In the genomic region with DNA sequence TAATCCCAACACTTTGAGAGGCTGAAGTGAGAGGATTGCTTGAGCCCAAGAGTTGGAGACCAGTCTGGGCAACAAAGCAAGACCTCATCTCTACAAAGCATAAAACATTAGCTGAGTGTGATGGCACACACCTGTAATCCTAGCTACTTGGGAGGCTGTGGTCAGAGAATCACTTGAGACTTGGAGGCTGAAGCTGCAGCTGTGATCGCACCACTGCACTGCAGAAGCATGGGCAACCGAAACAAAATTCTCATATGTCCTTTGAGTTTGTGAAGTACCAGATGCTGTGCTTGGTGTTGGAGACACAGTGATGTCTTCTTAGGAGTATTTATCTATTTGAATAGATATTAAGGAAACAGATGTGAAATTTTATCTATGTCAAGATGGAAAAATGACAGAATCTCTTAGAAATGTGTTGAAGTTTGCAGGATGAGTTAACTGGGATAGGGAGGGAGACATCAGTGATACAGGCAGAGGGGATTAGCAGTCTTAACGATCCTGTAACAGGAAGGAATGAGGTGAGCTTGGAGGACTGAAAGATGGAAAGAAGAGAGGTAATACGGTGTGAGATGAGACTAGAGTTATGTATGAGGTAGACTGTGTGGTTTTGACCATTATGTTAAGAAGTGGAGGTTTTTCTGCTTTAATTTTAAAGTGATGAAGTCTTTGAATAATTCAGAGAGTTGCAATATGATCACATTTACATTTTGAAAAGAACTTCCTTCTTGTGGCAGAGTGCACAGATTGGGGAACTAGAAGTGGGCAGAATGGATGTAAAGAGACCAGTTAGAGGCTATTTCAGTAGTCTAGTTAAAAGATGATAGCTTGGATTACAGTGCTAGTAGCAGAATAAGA, we compare ENCODE assay signal across 12 cellular contexts. TPM values are rescaled to one million over a fixed set of nuclear protein-coding genes. Genes with fewer than 3 reads are reported as not detected.
DNase-seq lines count a peak whose midpoint lies in the region; ATAC-seq, FAIRE-seq and TF ChIP-seq lines count a peak whose summit lies in the region.
"Had no signal": no experiment of that assay in that cellular context is flagged by ENCODE, and none has a peak within 500 bp of the region (broad histone marks: within the 10 kb centered on the region; RNA-seq: fewer than 3 reads in every experiment).

No MANE protein-coding gene starts in this region.

- no peaks in the 10 kb centered on the region for H3K9me3 Mint-ChIP-seq in HFFc6

- H3K79me2 ChIP-seq in keratinocyte (ENCODE audit: control insufficient read depth, insufficient read depth, low read length): peaks cover 80% of the 10 kb centered on the region

- no peak overlapping the region for H3K9ac ChIP-seq in keratinocyte (ENCODE audit: control insufficient read depth, extremely low read depth, insufficient read depth, low read length)

- H3K4me3 ChIP-seq in keratinocyte (ENCODE audit: control insufficient read depth in 2 of 3, extremely low read depth in 1 of 3, insufficient read depth in 2 of 3, low read depth in 1 of 3, low read length in 3 of 3): no peak overlapping the region
- no peak overlapping the region for H3K4me3 ChIP-seq in MG63
- H3K4me3 ChIP-seq: gastrocnemius medialis, prostate gland had no signal

- no peak overlapping the region for H2AFZ ChIP-seq in keratinocyte (ENCODE audit: control insufficient read depth, low read length)

- H3K27ac ChIP-seq in keratinocyte (ENCODE audit: control insufficient read depth, insufficient read depth, low read length): no peak overlapping the region
- H3K27ac ChIP-seq: prostate gland, VCaP had no signal

- FAIRE-seq in keratinocyte (lab: Jason Lieb, UNC): peak; percentile 39

- no peaks in the 10 kb centered on the region for H3K27me3 Mint-ChIP-seq in HFFc6 (ENCODE audit: insufficient read depth)

- DNase-seq in Kasumi-1 (lab: John Stamatoyannopoulos, UW) (peak; percentile 52 to 67), keratinocyte (ENCODE audit: low read depth, low spot score) (no peak), HFFc6 (no peak), MG63 (no peak)
- DNase-seq in activated T-cell treated with anti-CD3 and anti-CD28 coated beads, Interleukin-2, amount 50 U/mL, for 48 hours: no peak
- DNase-seq: gastrocnemius medialis; NK-92 treated with Interleukin-12 subunit alpha and Interleukin-12 subunit beta, amount 100 ng/mL, for 24 hours had no signal

- no peak overlapping the region for H3K4me2 ChIP-seq in keratinocyte (ENCODE audit: control insufficient read depth, extremely low read depth, insufficient read depth, low read depth, low read length)

- H3K36me3 Mint-ChIP-seq in HFFc6 (ENCODE audit: low read depth): no peaks in the 10 kb centered on the region

- peaks cover 3% of the 10 kb centered on the region for H3K9me1 ChIP-seq in keratinocyte (ENCODE audit: control insufficient read depth, extremely low read depth, insufficient read depth, low read length)

- no peaks in the 10 kb centered on the region for H3K4me1 ChIP-seq in keratinocyte (ENCODE audit: control insufficient read depth, extremely low read depth, insufficient read depth, low read length)
- H3K4me1 ChIP-seq: prostate gland had no signal

- H3K36me3 ChIP-seq in keratinocyte (ENCODE audit: control insufficient read depth in 2 of 2, extremely low read depth in 1 of 2, insufficient read depth in 2 of 2, low read length in 2 of 2) (no peaks in the 10 kb centered on the region), MG63 (peaks cover 5% of the 10 kb centered on the region; the same call in 1 of the 2 replicates)
- H3K36me3 ChIP-seq: gastrocnemius medialis, prostate gland had no signal

- peaks cover 8% of the 10 kb centered on the region for H4K20me1 ChIP-seq in keratinocyte (ENCODE audit: control insufficient read depth, extremely low read depth, insufficient read depth, low read length)

- no peak overlapping the region for H3K27ac Mint-ChIP-seq in HFFc6

- TF ChIP-seq CTCF in keratinocyte (optimal IDR thresholded peaks at IDR 0.05 in 1 of 3, IDR thresholded peaks at IDR 0.05 in 1 of 3, conservative IDR thresholded peaks at IDR 0.05 in 1 of 3; ENCODE audit: extremely low read depth in 1 of 3, insufficient read depth in 2 of 3, low read length in 3 of 3) (no peak), HFFc6 (IDR thresholded peaks at IDR 0.05) (no peak)

- H3K9me3 ChIP-seq in keratinocyte (ENCODE audit: control insufficient read depth, low read depth, low read length) (no peaks in the 10 kb centered on the region), MG63 (no peaks in the 10 kb centered on the region)
- H3K9me3 ChIP-seq: gastrocnemius medialis, prostate gland had no signal

- dilution Hi-C loops in keratinocyte (cut with MboI; ENCODE audit: extremely low pct_ligation_motif_present, low sequenced_read_pairs): no loop called here

- H3K4me1 Mint-ChIP-seq in HFFc6 (ENCODE audit: low read depth): peaks cover 23% of the 10 kb centered on the region

- ATAC-seq in GM18520 (IDR thresholded peaks at IDR 0.05; ENCODE audit: unreplicated experiment) (peak; percentile 27), GM21528 (IDR thresholded peaks at IDR 0.05; ENCODE audit: low FRiP score, unreplicated experiment) (peak; percentile 53), HG03095 (IDR thresholded peaks at IDR 0.05; ENCODE audit: unreplicated experiment) (no peak)
- ATAC-seq: gastrocnemius medialis had no signal

- H3K27me3 ChIP-seq in keratinocyte (ENCODE audit: control insufficient read depth, extremely low read depth, insufficient read depth, low read length) (no peaks in the 10 kb centered on the region), MG63 (no peaks in the 10 kb centered on the region)
- H3K27me3 ChIP-seq: gastrocnemius medialis had no signal

- H3K4me3 Mint-ChIP-seq in HFFc6: no peak overlapping the region

RNA-seq across cellular contexts. Expression of a gene that starts 40.1 kb away (rescaled TPM):
- polyA plus RNA-seq in keratinocyte: 66.7 to 129 TPM (median 95.0 TPM) in 3 replicates
- polyA plus RNA-seq in keratinocyte (2011; ENCODE audit: low read depth): 42.6 TPM
- 37.8 and 78.8 TPM in 2 replicates for polyA plus RNA-seq in keratinocyte (2011; cell fraction: cytosol; rRNA removed)
- polyA plus RNA-seq in keratinocyte (2011; cell fraction: nucleus; rRNA removed): 74.8 and 101 TPM in 2 replicates
- 58.8 and 70.9 TPM in 2 replicates for polyA plus RNA-seq in keratinocyte (2012; ENCODE audit: low replicate concordance)
- 42.6 to 165 TPM (median 103 TPM) in 3 replicates for polyA minus RNA-seq in keratinocyte
- 79.0 TPM for polyA minus RNA-seq in keratinocyte (2011; cell fraction: cytosol; rRNA and poly(A)+ RNA removed)
- 105 and 184 TPM in 2 replicates for polyA minus RNA-seq in keratinocyte (2011; cell fraction: nucleus; rRNA and poly(A)+ RNA removed)
- total RNA-seq in HFFc6 (2021; fragmentation: NEBNext Ultra II Directional; extraction: Animal tissue kit (Norgen Biotek cat#: 25700)): 100 to 1,000 TPM; 124 to 153 (median 135) TPM
- 74.7 and 123 TPM in 2 replicates for total RNA-seq in MG63 (2014; rRNA removed; shearing (Covaris generic); ENCODE audit: low replicate concordance)

Comparison
In these comparisons a context has a peak if more than half of its experiments do, and no peak if none do; other contexts are left out.
1. DNase-seq: peak in Kasumi-1 (2 of 2); none in keratinocyte (single experiment), HFFc6 (single experiment), MG63 (single experiment) and activated T-cell treated with anti-CD3 and anti-CD28 coated beads, Interleukin-2, amount 50 U/mL, for 48 hours (0 of 2).